In genomic region chr7:82740246-82740848, GRCh38 we compare ENCODE assay signal across 8 cellular contexts.
A peak's percentile ranks its signal among the peaks of the same experiment; 100 is the strongest.
DNase-seq lines count a peak whose midpoint lies in the region; ATAC-seq, FAIRE-seq and TF ChIP-seq lines count a peak whose summit lies in the region.

No MANE protein-coding gene starts in this region.

- no peak overlapping the region for H3K4me2 ChIP-seq in keratinocyte (ENCODE audit: control insufficient read depth, extremely low read depth, insufficient read depth, low read depth, low read length)

- H3K9me1 ChIP-seq in keratinocyte (ENCODE audit: control insufficient read depth, extremely low read depth, insufficient read depth, low read length): no peaks in the 10 kb centered on the region

- H3K27me3 ChIP-seq in keratinocyte (ENCODE audit: control insufficient read depth, extremely low read depth, insufficient read depth, low read length): no peaks in the 10 kb centered on the region
- no peaks in the 10 kb centered on the region for H3K27me3 ChIP-seq in esophagus squamous epithelium
- H3K27me3 ChIP-seq in effector memory CD4-positive, alpha-beta T cell (replicated peaks; ENCODE audit: control insufficient read depth, insufficient read depth, low read length, poor library complexity, severe bottlenecking): no peaks in the 10 kb centered on the region

- no peaks in the 10 kb centered on the region for H4K20me1 ChIP-seq in keratinocyte (ENCODE audit: control insufficient read depth, extremely low read depth, insufficient read depth, low read length)

- TF ChIP-seq POLR2A in esophagus squamous epithelium (IDR thresholded peaks at IDR 0.05): no peak

- in situ Hi-C loops in GM13977 (cut with MboI; ENCODE audit: low pct_unique_long_range_greater_than_20kb, low sequenced_read_pairs, unreplicated experiment): no loop called here

- WGBS in esophagus squamous epithelium, 2 donors: 35 to 36% methylated on average over 3 of the region's 3 CpGs

- TF ChIP-seq CTCF in AG10803 (conservative IDR thresholded peaks at IDR 0.05; ENCODE audit: low read length): peak; percentile 85
- peak; percentile 56 for TF ChIP-seq CTCF in GM13977 (IDR thresholded peaks at IDR 0.05; ENCODE audit: extremely low read depth, insufficient read depth, missing control alignments)
- peak; percentile 71 for TF ChIP-seq CTCF in WI38 (IDR thresholded peaks at IDR 0.05; ENCODE audit: low read depth, low read length)
- peak; percentile 68 to 76 (median 72) for TF ChIP-seq CTCF in keratinocyte (optimal IDR thresholded peaks at IDR 0.05 in 1 of 3, IDR thresholded peaks at IDR 0.05 in 1 of 3, conservative IDR thresholded peaks at IDR 0.05 in 1 of 3; ENCODE audit: extremely low read depth in 1 of 3, insufficient read depth in 2 of 3, low read length in 3 of 3)
- TF ChIP-seq CTCF in esophagus squamous epithelium (IDR thresholded peaks at IDR 0.05): peak in 3 of 6 experiments; percentile 16 to 36 (median 22)

- no peaks in the 10 kb centered on the region for H3K9me3 ChIP-seq in keratinocyte (ENCODE audit: control insufficient read depth, low read depth, low read length)
- no peaks in the 10 kb centered on the region for H3K9me3 ChIP-seq in esophagus squamous epithelium
- no peaks in the 10 kb centered on the region for H3K9me3 ChIP-seq in effector memory CD4-positive, alpha-beta T cell (ENCODE audit: control insufficient read depth, low read length)

- H3K4me3 ChIP-seq in AG10803 (ENCODE audit: low read length) (no peak overlapping the region), WI38 (ENCODE audit: low read depth, low read length) (no peak overlapping the region), keratinocyte (ENCODE audit: control insufficient read depth in 2 of 3, extremely low read depth in 1 of 3, insufficient read depth in 2 of 3, low read depth in 1 of 3, low read length in 3 of 3) (no peak overlapping the region), esophagus squamous epithelium (no peak overlapping the region)
- no peak overlapping the region for H3K4me3 ChIP-seq in effector memory CD4-positive, alpha-beta T cell (ENCODE audit: insufficient read depth, low read depth, low read length, poor library complexity, severe bottlenecking)

- no peak for ATAC-seq in activated CD4-positive, CD25-positive, alpha-beta regulatory T cell treated with anti-CD3 and anti-CD28 coated beads, Interleukin-2, amount 50 U/mL, for 24 hours

- DNase-seq in AG10803 (ENCODE audit: low read depth) (peak; percentile 61), GM13977 (ENCODE audit: low spot score) (no peak), NCI-H2029 treated with DMSO at 0.1 percent for 48 hours (lab: John Stamatoyannopoulos, UW) (peak; percentile 22), keratinocyte (ENCODE audit: low read depth, low spot score) (no peak), esophagus squamous epithelium (lab: John Stamatoyannopoulos, UW) (no peak)
- DNase-seq in effector memory CD4-positive, alpha-beta T cell: no peak

- dilution Hi-C loops in keratinocyte (cut with MboI; ENCODE audit: extremely low pct_ligation_motif_present, low sequenced_read_pairs): no loop called here

- no peaks in the 10 kb centered on the region for H3K79me2 ChIP-seq in keratinocyte (ENCODE audit: control insufficient read depth, insufficient read depth, low read length)

- H3K9ac ChIP-seq in keratinocyte (ENCODE audit: control insufficient read depth, extremely low read depth, insufficient read depth, low read length): no peak overlapping the region

- H3K36me3 ChIP-seq in keratinocyte (ENCODE audit: control insufficient read depth in 2 of 2, extremely low read depth in 1 of 2, insufficient read depth in 2 of 2, low read length in 2 of 2) (no peaks in the 10 kb centered on the region), esophagus squamous epithelium (no peaks in the 10 kb centered on the region)
- no peaks in the 10 kb centered on the region for H3K36me3 ChIP-seq in effector memory CD4-positive, alpha-beta T cell (ENCODE audit: control insufficient read depth, insufficient read depth, low read length)

- FAIRE-seq in keratinocyte (lab: Jason Lieb, UNC): no peak

- intact Hi-C loops in esophagus squamous epithelium (cut with DNase I): no loop called here

- H3K27ac ChIP-seq in keratinocyte (ENCODE audit: control insufficient read depth, insufficient read depth, low read length): no peak overlapping the region
- no peak overlapping the region for H3K27ac ChIP-seq in esophagus squamous epithelium
- H3K27ac ChIP-seq in effector memory CD4-positive, alpha-beta T cell (ENCODE audit: insufficient read depth, low read length, poor library complexity, severe bottlenecking): no peak overlapping the region

- H3K4me1 ChIP-seq in keratinocyte (ENCODE audit: control insufficient read depth, extremely low read depth, insufficient read depth, low read length) (no peaks in the 10 kb centered on the region), esophagus squamous epithelium (no peaks in the 10 kb centered on the region)
- no peaks in the 10 kb centered on the region for H3K4me1 ChIP-seq in effector memory CD4-positive, alpha-beta T cell (ENCODE audit: control insufficient read depth, insufficient read depth, low read length, poor library complexity, severe bottlenecking)

- H2AFZ ChIP-seq in keratinocyte (ENCODE audit: control insufficient read depth, low read length): no peak overlapping the region

Comparison
In these comparisons a context has a peak if more than half of its experiments do, and no peak if none do; other contexts are left out.
1. DNase-seq: peak in AG10803 (single experiment) and NCI-H2029 treated with DMSO at 0.1 percent for 48 hours (single experiment); none in GM13977 (single experiment), keratinocyte (single experiment), esophagus squamous epithelium (single experiment) and effector memory CD4-positive, alpha-beta T cell (0 of 3).